Comparison of ENCODE assay signal across 22 cellular contexts in genomic region chr1:108502624-108503023, GRCh38. TPM values are rescaled to one million over a fixed set of nuclear protein-coding genes. Genes with fewer than 3 reads are reported as not detected.
A peak's percentile ranks its signal among the peaks of the same experiment; 100 is the strongest.
DNase-seq lines count a peak whose midpoint lies in the region; ATAC-seq, FAIRE-seq and TF ChIP-seq lines count a peak whose summit lies in the region.
"Had no signal": no experiment of that assay in that cellular context is flagged by ENCODE, and none has a peak within 500 bp of the region (broad histone marks: within the 10 kb centered on the region; RNA-seq: fewer than 3 reads in every experiment).

No MANE protein-coding gene starts in this region.

- H3K27me3 ChIP-seq in suprapubic skin, result no peaks in the 10 kb centered on the region
- H3K27me3 ChIP-seq: cardiac muscle cell, ovary, upper lobe of right lung had no signal

- no peaks in the 10 kb centered on the region for H3K9me3 ChIP-seq in suprapubic skin
- H3K9me3 ChIP-seq: ovary, upper lobe of right lung had no signal

- no peak for TF ChIP-seq POLR2A in suprapubic skin (IDR thresholded peaks at IDR 0.05)

- no peak for FAIRE-seq in HTR-8/SVneo (lab: Jason Lieb, UNC)

- WGBS in suprapubic skin, result 73% methylated on average over 2 of the region's 2 CpGs

- H3K4me1 ChIP-seq in suprapubic skin, result no peaks in the 10 kb centered on the region

- DNase-seq in AG10803 (ENCODE audit: low read depth) (peak; percentile 77), HTR-8/SVneo (ENCODE audit: insufficient read length, low spot score) (peak; percentile 0), astrocyte of the hippocampus (ENCODE audit: low read depth, low spot score) (peak; percentile 8), kidney tubule cell (ENCODE audit: low spot score) (peak; percentile 52), suprapubic skin (ENCODE audit: low spot score in 2 of 2) (no peak)
- DNase-seq: activated naive CD4-positive, alpha-beta T cell treated with Interleukin-2 at 50 U/mL for 16 hours; effector memory CD8-positive, alpha-beta T cell; immature natural killer cell; midbrain; NCI-H1436 treated with DMSO at 0.1 percent for 48 hours; NCI-H446 treated with DMSO at 0.1 percent for 48 hours; ovary; T-cell; upper lobe of right lung had no signal

- ATAC-seq in GM18858 (IDR thresholded peaks at IDR 0.05; ENCODE audit: unreplicated experiment) (no peak), HG03139 (IDR thresholded peaks at IDR 0.05; ENCODE audit: unreplicated experiment) (no peak), HG02870 (IDR thresholded peaks at IDR 0.05; ENCODE audit: unreplicated experiment) (no peak)
- ATAC-seq: activated CD4-positive, CD25-positive, alpha-beta regulatory T cell treated with anti-CD3 and anti-CD28 coated beads, Interleukin-2, amount 50 U/mL, for 24 hours; effector memory CD8-positive, alpha-beta T cell; stimulated activated effector memory CD8-positive, alpha-beta T cell treated with anti-CD3 and anti-CD28 coated beads, Interleukin-12 subunit alpha, Interleukin-12 subunit beta, amount 100 ng/mL, for 72 hours; T-cell had no signal

- no peak overlapping the region for H3K27ac ChIP-seq in suprapubic skin
- H3K27ac ChIP-seq: ovary, skin epidermis, upper lobe of right lung had no signal

- H3K36me3 ChIP-seq in suprapubic skin, result no peaks in the 10 kb centered on the region
- H3K36me3 ChIP-seq: cardiac muscle cell, ovary, upper lobe of right lung had no signal

- H3K4me3 ChIP-seq in AG10803 (ENCODE audit: low read length), result no peak overlapping the region
- H3K4me3 ChIP-seq in suprapubic skin, result no peak overlapping the region
- H3K4me3 ChIP-seq: cardiac muscle cell, ovary, skin epidermis, upper lobe of right lung had no signal

- TF ChIP-seq EP300 in suprapubic skin (IDR thresholded peaks at IDR 0.05), result no peak

- TF ChIP-seq CTCF in AG10803 (conservative IDR thresholded peaks at IDR 0.05; ENCODE audit: low read length) (no peak), suprapubic skin (IDR thresholded peaks at IDR 0.05) (no peak)

RNA-seq across cellular contexts. Expression of gene NBPF6, which starts 52.5 kb away (rescaled TPM):
- total RNA-seq in suprapubic skin, result not detected
- total RNA-seq: cardiac muscle cell, H4, T-cell, upper lobe of right lung had no signal

RNA-seq across cellular contexts. Expression of gene EEIG2, which starts 57.3 kb away (rescaled TPM):
- total RNA-seq in suprapubic skin, result 1 to 10 TPM; 5.8 to 6.8 (median 6.4) TPM

Comparison
In these comparisons a context has a peak if more than half of its experiments do, and no peak if none do; other contexts are left out.
1. DNase-seq: peak in AG10803 (single experiment), HTR-8/SVneo (single experiment), astrocyte of the hippocampus (single experiment) and kidney tubule cell (single experiment); none in suprapubic skin (0 of 2).